8 cellular contexts compared by ENCODE assay signal in genomic region chr2:59025157-59025757, GRCh38.
DNase-seq lines count a peak whose midpoint lies in the region; ATAC-seq and TF ChIP-seq lines count a peak whose summit lies in the region.

No MANE protein-coding gene starts in this region.

- no peak overlapping the region for H3K18ac ChIP-seq in mesenchymal stem cell (ENCODE audit: low read depth in 1 of 2, low read length in 2 of 2)

- DNase-seq in heart left ventricle (peak in 1 of 5 donors; percentile 58), Right ventricle myocardium inferior (ENCODE audit: missing footprints) (no peak), NOMO-1 (lab: John Stamatoyannopoulos, UW; ENCODE audit: unreplicated experiment in 2 of 2) (peak; percentile 2 to 32), cerebellar cortex (ENCODE audit: low spot score) (peak; percentile 17), mesenchymal stem cell (peak; percentile 22), pons (ENCODE audit: low spot score) (no peak)
- DNase-seq in T-helper 2 cell treated with Interferon-gamma antibody and Interleukin-4, amounts not matched to agents 5 μg/mL and 100 μg/mL, for 36 hours (ENCODE audit: low spot score) = no peak

- H3K27me3 ChIP-seq in heart left ventricle (peaks cover 0 to 7% (median 0%) of the 10 kb centered on the region in 9 donors), mesenchymal stem cell (ENCODE audit: control insufficient read depth in 1 of 2, insufficient read depth in 1 of 2, low read length in 2 of 2) (no peaks in the 10 kb centered on the region)

- H2BK15ac ChIP-seq in mesenchymal stem cell (ENCODE audit: low read depth, poor library complexity, severe bottlenecking) = no peak overlapping the region

- no peak overlapping the region for H3K14ac ChIP-seq in mesenchymal stem cell (ENCODE audit: low read length in 2 of 2)

- no peak overlapping the region for H3K4me3 ChIP-seq in heart left ventricle
- no peak overlapping the region for H3K4me3 ChIP-seq in mesenchymal stem cell (ENCODE audit: insufficient read depth in 1 of 2, low read depth in 1 of 2, low read length in 2 of 2)

- H2BK5ac ChIP-seq in mesenchymal stem cell (ENCODE audit: low read depth, low read length, poor library complexity, severe bottlenecking) = no peak overlapping the region

- H4K91ac ChIP-seq in mesenchymal stem cell (ENCODE audit: low read length) = no peak overlapping the region

- no peak overlapping the region for H2AK5ac ChIP-seq in mesenchymal stem cell (ENCODE audit: low read length, severe bottlenecking)

- H2BK12ac ChIP-seq in mesenchymal stem cell (ENCODE audit: low read length in 2 of 2) = no peak overlapping the region

- no peaks in the 10 kb centered on the region for H3K9me3 Mint-ChIP-seq in T-helper 2 cell treated with Interferon-gamma antibody and Interleukin-4, amounts not matched to agents 5 μg/mL and 100 μg/mL, for 36 hours

- H3K27ac ChIP-seq in heart left ventricle = no peak overlapping the region
- H3K27ac ChIP-seq in mesenchymal stem cell (ENCODE audit: low read length, poor library complexity, severe bottlenecking) = no peak overlapping the region

- H3K4me1 ChIP-seq in heart left ventricle = no peaks in the 10 kb centered on the region
- no peaks in the 10 kb centered on the region for H3K4me1 ChIP-seq in mesenchymal stem cell (ENCODE audit: control insufficient read depth, insufficient read depth, low read depth, low read length)

- H3K36me3 ChIP-seq in heart left ventricle (no peaks in the 10 kb centered on the region), mesenchymal stem cell (ENCODE audit: control insufficient read depth in 1 of 2, insufficient read depth in 2 of 2, low read depth in 1 of 2, low read length in 2 of 2) (no peaks in the 10 kb centered on the region)

- no peak overlapping the region for H3K9ac ChIP-seq in mesenchymal stem cell (ENCODE audit: low read length)

- 54 to 59% (median 56%) methylated on average over 5 of the region's 5 CpGs for WGBS in heart left ventricle, 4 donors
- 55% methylated on average over 2 of the region's 5 CpGs for WGBS in mesenchymal stem cell

- no peak overlapping the region for H3K23ac ChIP-seq in mesenchymal stem cell (ENCODE audit: low read length in 2 of 2)

- H3K9me3 ChIP-seq in heart left ventricle (no peaks in the 10 kb centered on the region), mesenchymal stem cell (ENCODE audit: control insufficient read depth, low read length) (no peaks in the 10 kb centered on the region)

- H2AFZ ChIP-seq in mesenchymal stem cell (ENCODE audit: low read depth, low read length) = no peak overlapping the region

- no peak overlapping the region for H3K4me3 Mint-ChIP-seq in T-helper 2 cell treated with Interferon-gamma antibody and Interleukin-4, amounts not matched to agents 5 μg/mL and 100 μg/mL, for 36 hours

- H3K27ac Mint-ChIP-seq in T-helper 2 cell treated with Interferon-gamma antibody and Interleukin-4, amounts not matched to agents 5 μg/mL and 100 μg/mL, for 36 hours = no peak overlapping the region

- ATAC-seq in heart left ventricle = peak in 1 of 4 donors; percentile 55
- ATAC-seq in Right ventricle myocardium inferior = no peak
- ATAC-seq in HG02623 (IDR thresholded peaks at IDR 0.05; ENCODE audit: unreplicated experiment) = peak; percentile 83

- H3K79me1 ChIP-seq in mesenchymal stem cell (replicated peaks; ENCODE audit: low read length, poor library complexity, severe bottlenecking) = no peaks in the 10 kb centered on the region

- H2BK120ac ChIP-seq in mesenchymal stem cell (ENCODE audit: low read depth, low read length) = no peak overlapping the region

- intact Hi-C loops in heart left ventricle (cut with DNase I) = loop anchor here in 3 of 10 donors (5.0 to 10.0 kb wide), 3 partner anchors 1530 to 1560 kb away; partner anchors contain the start of gene BCL11A (in 2 of the 3)
- intact Hi-C loops in Right ventricle myocardium inferior (cut with DNase I) = no loop called here

- H3K4me2 ChIP-seq in mesenchymal stem cell (ENCODE audit: low read length, poor library complexity, severe bottlenecking) = no peak overlapping the region

- TF ChIP-seq POLR2A in heart left ventricle (IDR thresholded peaks at IDR 0.05) = no peak

- H3K36me3 Mint-ChIP-seq in T-helper 2 cell treated with Interferon-gamma antibody and Interleukin-4, amounts not matched to agents 5 μg/mL and 100 μg/mL, for 36 hours (ENCODE audit: low read depth) = no peaks in the 10 kb centered on the region

- no peaks in the 10 kb centered on the region for H3K4me1 Mint-ChIP-seq in T-helper 2 cell treated with Interferon-gamma antibody and Interleukin-4, amounts not matched to agents 5 μg/mL and 100 μg/mL, for 36 hours (ENCODE audit: low read depth)

- peak; percentile 30 to 62 (median 53) for TF ChIP-seq CTCF in heart left ventricle (IDR thresholded peaks at IDR 0.05)

- no peaks in the 10 kb centered on the region for H3K27me3 Mint-ChIP-seq in T-helper 2 cell treated with Interferon-gamma antibody and Interleukin-4, amounts not matched to agents 5 μg/mL and 100 μg/mL, for 36 hours (ENCODE audit: low read depth)

- H4K8ac ChIP-seq in mesenchymal stem cell (ENCODE audit: low read length) = no peak overlapping the region

- no peak overlapping the region for H3K4ac ChIP-seq in mesenchymal stem cell (ENCODE audit: low read depth in 1 of 2, low read length in 2 of 2)

Comparison
In these comparisons a context has a peak if more than half of its experiments do, and no peak if none do; other contexts are left out.
1. DNase-seq: peak in NOMO-1 (2 of 2), cerebellar cortex (single experiment) and mesenchymal stem cell (single experiment); none in Right ventricle myocardium inferior (single experiment), pons (single experiment) and T-helper 2 cell treated with Interferon-gamma antibody and Interleukin-4, amounts not matched to agents 5 μg/mL and 100 μg/mL, for 36 hours (single experiment).